In genomic region chr11:2796091-2796490, GRCh38 we compare ENCODE assay signal across 19 cellular contexts.
DNase-seq lines count a peak whose midpoint lies in the region; ATAC-seq and TF ChIP-seq lines count a peak whose summit lies in the region.
"Had no signal": no experiment of that assay in that cellular context is flagged by ENCODE, and none has a peak within 500 bp of the region (broad histone marks: within the 10 kb centered on the region; RNA-seq: fewer than 3 reads in every experiment).

No MANE protein-coding gene starts in this region.

- DNase-seq in WTC11 (ENCODE audit: low spot score) (peak; percentile 8), endodermal cell (peak; percentile 32), mesothelial cell of epicardium (ENCODE audit: low spot score in 2 of 2, unreplicated experiment in 2 of 2) (peak; percentile 13 to 37), sigmoid colon (peak; percentile 54), NCI-H510A (lab: John Stamatoyannopoulos, UW) (no peak)
- DNase-seq: CD4-positive, alpha-beta memory T cell; erythroblast; GF-D8; HCEC 1CT; KBM-7; NCI-H187 treated with DMSO at 0.1 percent for 48 hours; NCI-H226; stimulated activated CD8-positive, alpha-beta memory T cell treated with anti-CD3 and anti-CD28 coated beads, Interleukin-4, amount 100 ng/mL, for 48 hours; substantia nigra had no signal

- peaks cover 12% of the 10 kb centered on the region for H3K27me3 ChIP-seq in endodermal cell (ENCODE audit: control insufficient read depth, insufficient read depth, low read length, poor library complexity, severe bottlenecking)
- H3K27me3 ChIP-seq in sigmoid colon, result no peaks in the 10 kb centered on the region

- intact Hi-C loops in sigmoid colon (cut with DNase I), result no loop called here

- H3K36me3 ChIP-seq in endodermal cell (ENCODE audit: control insufficient read depth, insufficient read depth, low read length), result no peaks in the 10 kb centered on the region
- no peaks in the 10 kb centered on the region for H3K36me3 ChIP-seq in sigmoid colon
- H3K36me3 ChIP-seq: gastrocnemius medialis, WERI-Rb-1 had no signal

- ATAC-seq in WTC11 (no peak), HG02763 (IDR thresholded peaks at IDR 0.05; ENCODE audit: unreplicated experiment) (no peak), GM21825 (IDR thresholded peaks at IDR 0.05; ENCODE audit: unreplicated experiment) (no peak)
- ATAC-seq: activated CD8-positive, alpha-beta T cell treated with anti-CD3 and anti-CD28 coated beads for 36 hours; gastrocnemius medialis had no signal

- no peak for TF ChIP-seq EP300 in sigmoid colon (IDR thresholded peaks at IDR 0.05)

- 0 out of 2 replicates have a peak, but pooled peaks cover 4% of the 10 kb centered on the region for H3K4me1 Mint-ChIP-seq in WTC11
- H3K4me1 Mint-ChIP-seq in endodermal cell, result no peaks in the 10 kb centered on the region
- peaks cover 22% of the 10 kb centered on the region for H3K4me1 Mint-ChIP-seq in mesothelial cell of epicardium

- H3K9ac ChIP-seq in endodermal cell (ENCODE audit: extremely low read depth, low read length, poor library complexity, severe bottlenecking), result no peak overlapping the region

- no peak overlapping the region for H3K27ac ChIP-seq in endodermal cell (ENCODE audit: low read depth, low read length)
- H3K27ac ChIP-seq in sigmoid colon, result no peak overlapping the region
- H3K27ac ChIP-seq: gastrocnemius medialis, WERI-Rb-1 had no signal

- H3K4me3 ChIP-seq in endodermal cell (ENCODE audit: low read length) (no peak overlapping the region), sigmoid colon (no peak overlapping the region)
- H3K4me3 ChIP-seq: gastrocnemius medialis had no signal

- H3K27ac Mint-ChIP-seq in WTC11 (no peak overlapping the region), endodermal cell (no peak overlapping the region), mesothelial cell of epicardium (peak overlapping the region; percentile 24)
- H3K27ac Mint-ChIP-seq: activated CD8-positive, alpha-beta T cell treated with anti-CD3 and anti-CD28 coated beads for 36 hours; CD4-positive, alpha-beta memory T cell had no signal

- CTCF ChIA-PET in WTC11 (lab: Charles Lee), result no interaction called here

- H3K36me3 Mint-ChIP-seq in WTC11, result peaks cover 7% of the 10 kb centered on the region
- H3K36me3 Mint-ChIP-seq in endodermal cell (ENCODE audit: low read depth), result no peaks in the 10 kb centered on the region
- no peaks in the 10 kb centered on the region for H3K36me3 Mint-ChIP-seq in mesothelial cell of epicardium

- 94 to 97% methylated on average over 12 to 15 of the region's 15 CpGs for WGBS in endodermal cell (ENCODE audit: insufficient coverage in 1 of 2, insufficient read length in 1 of 2), 2 experiments
- 93 to 94% methylated on average over 15 of the region's 15 CpGs for whole genome bisulfite sequencing in sigmoid colon, 2 donors

- TF ChIP-seq POLR2A in sigmoid colon (IDR thresholded peaks at IDR 0.05), result no peak

- H3K9me3 Mint-ChIP-seq in WTC11 (peaks cover 9% of the 10 kb centered on the region), endodermal cell (peaks cover 13% of the 10 kb centered on the region), mesothelial cell of epicardium (peaks cover 10% of the 10 kb centered on the region)
- H3K9me3 Mint-ChIP-seq: activated CD8-positive, alpha-beta T cell treated with anti-CD3 and anti-CD28 coated beads for 36 hours had no signal

- POLR2A ChIA-PET in WTC11 (lab: Charles Lee), result no interaction called here

- H3K4me3 Mint-ChIP-seq in WTC11 (no peak overlapping the region), endodermal cell (no peak overlapping the region), mesothelial cell of epicardium (no peak overlapping the region)
- H3K4me3 Mint-ChIP-seq: activated CD8-positive, alpha-beta T cell treated with anti-CD3 and anti-CD28 coated beads for 36 hours; CD4-positive, alpha-beta memory T cell had no signal

- H3K4me1 ChIP-seq in endodermal cell (ENCODE audit: control insufficient read depth, insufficient read depth, low read length) (no peaks in the 10 kb centered on the region), sigmoid colon (peaks cover 0 to 17% (median 12%) of the 10 kb centered on the region in 4 donors)
- H3K4me1 ChIP-seq: gastrocnemius medialis had no signal

- no peak for TF ChIP-seq CTCF in WTC11 (IDR thresholded peaks at IDR 0.05)
- TF ChIP-seq CTCF in endodermal cell (conservative IDR thresholded peaks at IDR 0.05), result no peak
- no peak for TF ChIP-seq CTCF in mesothelial cell of epicardium (IDR thresholded peaks at IDR 0.05; ENCODE audit: unreplicated experiment)
- no peak for TF ChIP-seq CTCF in sigmoid colon (IDR thresholded peaks at IDR 0.05)

- H3K9me3 ChIP-seq in endodermal cell (ENCODE audit: control insufficient read depth, low read length) (no peaks in the 10 kb centered on the region), sigmoid colon (no peaks in the 10 kb centered on the region)
- H3K9me3 ChIP-seq: gastrocnemius medialis had no signal

- H3K27me3 Mint-ChIP-seq in WTC11 (ENCODE audit: low read depth) (peaks cover 75% of the 10 kb centered on the region), endodermal cell (ENCODE audit: insufficient read depth) (peaks cover 66% of the 10 kb centered on the region), mesothelial cell of epicardium (ENCODE audit: low read depth) (no peaks in the 10 kb centered on the region)
- H3K27me3 Mint-ChIP-seq: activated CD8-positive, alpha-beta T cell treated with anti-CD3 and anti-CD28 coated beads for 36 hours; CD4-positive, alpha-beta memory T cell had no signal

TF ChIP-seq in WTC11, 78 proteins besides CTCF, POLR2A, EP300 and RAD21:
- TF ChIP-seq ZNF138 (CRISPR knock-in tag; conservative IDR thresholded peaks at IDR 0.05) (no peak), NR3C1 (CRISPR knock-in tag; conservative IDR thresholded peaks at IDR 0.05; ENCODE audit: low read depth) (no peak), AFF4 (CRISPR knock-in tag; IDR thresholded peaks at IDR 0.05; ENCODE audit: borderline replicate concordance) (no peak)
